In the genomic region with DNA sequence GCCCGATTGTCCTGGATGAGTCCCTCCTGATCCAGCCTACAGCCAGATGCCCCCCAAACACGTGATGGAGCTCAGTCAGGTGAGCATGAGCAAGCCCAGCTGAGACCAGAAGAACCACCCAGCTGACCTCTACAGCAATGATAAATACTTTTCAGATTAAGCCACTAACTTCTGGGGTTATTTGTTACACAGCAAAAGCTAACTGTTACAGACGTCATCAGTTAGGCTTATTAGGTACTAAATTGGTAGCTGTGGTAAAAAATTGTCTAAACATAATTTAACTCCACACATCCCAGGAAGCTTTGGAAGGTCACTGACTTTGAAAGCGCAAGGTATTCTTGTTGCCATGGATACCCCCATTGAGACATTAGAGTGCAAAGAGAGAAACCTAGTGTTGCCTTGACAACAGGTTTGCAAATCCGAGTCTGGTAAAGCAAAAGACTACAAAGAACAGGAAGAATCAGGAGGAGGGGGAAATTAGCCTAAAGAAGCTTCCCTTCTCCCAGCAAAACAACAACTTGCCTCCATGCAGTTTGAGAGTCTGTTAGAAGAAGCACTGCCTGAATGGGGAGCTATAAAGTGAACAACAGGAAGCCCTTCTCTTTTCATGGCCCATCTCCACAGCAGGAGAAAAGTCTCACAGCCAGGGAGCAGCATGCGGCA, we compare ENCODE assay signal across 14 cellular contexts. TPM values are rescaled to one million over a fixed set of nuclear protein-coding genes. Genes with fewer than 3 reads are reported as not detected.
DNase-seq lines count a peak whose midpoint lies in the region; ATAC-seq and TF ChIP-seq lines count a peak whose summit lies in the region.
"Had no signal": no experiment of that assay in that cellular context is flagged by ENCODE, and none has a peak within 500 bp of the region (broad histone marks: within the 10 kb centered on the region; RNA-seq: fewer than 3 reads in every experiment).

No MANE protein-coding gene starts in this region.

- BruUV-seq in Caco-2 (replicated peaks; lab: Mats Ljungman, UMichigan): no TSS peak

- H3K4me3 Mint-ChIP-seq in CD8-positive, alpha-beta T cell: peak overlapping the region; percentile 80
- peak overlapping the region in 1 of 2 experiments; percentile 1; a peak in 1 of 5 replicates for H3K4me3 Mint-ChIP-seq in H9
- no peak overlapping the region for H3K4me3 Mint-ChIP-seq in Caco-2 (ENCODE audit: unreplicated experiment)
- H3K4me3 Mint-ChIP-seq: dendritic cell treated with granulocyte-macrophage colony-stimulating factor and Interleukin-4, amounts not matched to agents 40 ng/mL and 50 ng/mL, for 4 days had no signal

- H3K4me2 ChIP-seq in H9 (ENCODE audit: insufficient read depth, insufficient read length, low read length) (no peak overlapping the region), mesendoderm (ENCODE audit: low read length) (no peak overlapping the region)

- H3K4me3 ChIP-seq in CD8-positive, alpha-beta T cell (ENCODE audit: low read depth, low read length): peak overlapping the region; percentile 25
- H3K4me3 ChIP-seq in mesendoderm (ENCODE audit: low read length): no peak overlapping the region
- no peak overlapping the region for H3K4me3 ChIP-seq in tibial nerve
- no peak overlapping the region for H3K4me3 ChIP-seq in Caco-2 (ENCODE audit: low read depth, low read length)
- H3K4me3 ChIP-seq: left ventricle myocardium inferior, pancreas had no signal

- H3K4me1 ChIP-seq in CD8-positive, alpha-beta T cell (ENCODE audit: insufficient read depth, low read length): peaks cover 81% of the 10 kb centered on the region
- H3K4me1 ChIP-seq in H9 (ENCODE audit: insufficient read depth, low read length) (peaks cover 15% of the 10 kb centered on the region), mesendoderm (ENCODE audit: control insufficient read depth, low read depth, low read length) (no peaks in the 10 kb centered on the region), tibial nerve (peaks cover 0 to 7% (median 0%) of the 10 kb centered on the region in 4 donors), Caco-2 (no peaks in the 10 kb centered on the region)
- H3K4me1 ChIP-seq: left ventricle myocardium inferior, pancreas had no signal

- H3K9ac ChIP-seq in H9 (ENCODE audit: extremely low read depth, insufficient read length, low read length): no peak overlapping the region
- no peak overlapping the region for H3K9ac ChIP-seq in mesendoderm (ENCODE audit: low read length)

- no peaks in the 10 kb centered on the region for H3K27me3 Mint-ChIP-seq in CD8-positive, alpha-beta T cell (ENCODE audit: low read depth)
- H3K27me3 Mint-ChIP-seq in H9 (ENCODE audit: low read depth): peaks cover 3% of the 10 kb centered on the region; the same call in 1 of the 2 replicates
- H3K27me3 Mint-ChIP-seq in Caco-2 (ENCODE audit: insufficient read depth, unreplicated experiment): peaks cover 31% of the 10 kb centered on the region

- H3K9me3 Mint-ChIP-seq in CD8-positive, alpha-beta T cell: no peaks in the 10 kb centered on the region
- peaks cover 11 to 15% of the 10 kb centered on the region in 2 experiments for H3K9me3 Mint-ChIP-seq in H9
- peaks cover 0 to 6% of the 10 kb centered on the region in 2 donors for H3K9me3 Mint-ChIP-seq in activated naive CD4-positive, alpha-beta T cell treated with anti-CD3 and anti-CD28 coated beads, Interleukin-2, amount 50 U/mL, for 72 hours
- H3K9me3 Mint-ChIP-seq in Caco-2 (ENCODE audit: unreplicated experiment): peaks cover 13% of the 10 kb centered on the region
- H3K9me3 Mint-ChIP-seq: dendritic cell treated with granulocyte-macrophage colony-stimulating factor and Interleukin-4, amounts not matched to agents 40 ng/mL and 50 ng/mL, for 4 days had no signal

- H3K4ac ChIP-seq in H9 (ENCODE audit: low read depth, low read length): no peak overlapping the region; the same call in 1 of the 2 replicates
- no peak overlapping the region for H3K4ac ChIP-seq in mesendoderm (ENCODE audit: low read depth, low read length)

- H4K20me1 ChIP-seq in H9 (ENCODE audit: control insufficient read depth, insufficient read depth, insufficient read length): no peaks in the 10 kb centered on the region

- TF ChIP-seq POLR2A in tibial nerve (IDR thresholded peaks at IDR 0.05): no peak

- no peak overlapping the region for H2BK15ac ChIP-seq in H9 (ENCODE audit: low read depth, low read length)
- H2BK15ac ChIP-seq in mesendoderm (replicated peaks; ENCODE audit: low read depth): no peak overlapping the region

- H3K56ac ChIP-seq in H9 (ENCODE audit: insufficient read length, low read depth, low read length): no peak overlapping the region
- no peak overlapping the region for H3K56ac ChIP-seq in mesendoderm (ENCODE audit: low read length)

- no peak for TF ChIP-seq EP300 in tibial nerve (IDR thresholded peaks at IDR 0.05)

- no peak overlapping the region for H2BK20ac ChIP-seq in H9 (ENCODE audit: low read depth, low read length, poor library complexity, severe bottlenecking)

- DNase-seq in CD8-positive, alpha-beta T cell: peak in 1 of 7 experiments; percentile 18
- DNase-seq in H9 (peak; percentile 57), mesendoderm (peak; percentile 44), NCI-H1694 (lab: John Stamatoyannopoulos, UW) (no peak), tibial nerve (ENCODE audit: low spot score in 2 of 2) (no peak), Caco-2 (no peak)
- DNase-seq in activated naive CD4-positive, alpha-beta T cell treated with anti-CD3 and anti-CD28 coated beads, Interleukin-2, amount 50 U/mL, for 72 hours (ENCODE audit: low spot score in 2 of 2): no peak
- DNase-seq: DMS53, Karpas-422, left ventricle myocardium inferior, NCI-H226, pancreas had no signal

- no CpG with 5 or more reads among the region's 6 CpGs for WGBS in H9 (ENCODE audit: extremely low coverage, insufficient read length, low lambda C conversion rate)
- WGBS in mesendoderm (ENCODE audit: extremely low coverage, insufficient coverage, low lambda C conversion rate): no CpG with 5 or more reads among the region's 6 CpGs
- WGBS in tibial nerve, 2 donors: 43 to 54% methylated on average over 6 of the region's 6 CpGs

- H4K8ac ChIP-seq in H9 (replicated peaks; ENCODE audit: insufficient read length, low read depth, low read length) (no peak overlapping the region), mesendoderm (ENCODE audit: low read depth, low read length) (no peak overlapping the region)

- H3K18ac ChIP-seq in H9 (ENCODE audit: insufficient read length, low read depth, low read length): peak overlapping the region; percentile 72
- H3K18ac ChIP-seq in mesendoderm (ENCODE audit: low read length): no peak overlapping the region

- no peak overlapping the region for H2AFZ ChIP-seq in H9 (ENCODE audit: low read length)

- H2BK12ac ChIP-seq in H9 (ENCODE audit: insufficient read length, low read depth, low read length): peak overlapping the region; percentile 22

- peak; percentile 11 for ATAC-seq in CD8-positive, alpha-beta T cell
- peak in 1 of 2 donors; percentile 15 for ATAC-seq in activated naive CD4-positive, alpha-beta T cell treated with anti-CD3 and anti-CD28 coated beads, Interleukin-2, amount 50 U/mL, for 72 hours
- ATAC-seq: pancreas had no signal

- no peak for TF ChIP-seq CTCF in CD8-positive, alpha-beta T cell (IDR thresholded peaks at IDR 0.05)
- no peak for TF ChIP-seq CTCF in H9 (conservative IDR thresholded peaks at IDR 0.05)
- no peak for TF ChIP-seq CTCF in tibial nerve (IDR thresholded peaks at IDR 0.05)
- no peak for TF ChIP-seq CTCF in Caco-2 (IDR thresholded peaks at IDR 0.05; ENCODE audit: insufficient read depth in 1 of 2, low read depth in 1 of 2, low read length in 1 of 2, severe bottlenecking in 1 of 2, unreplicated experiment in 1 of 2)

- H4K91ac ChIP-seq in H9 (ENCODE audit: insufficient read length, low read depth, low read length): no peak overlapping the region

- no peaks in the 10 kb centered on the region for H3K36me3 ChIP-seq in CD8-positive, alpha-beta T cell (ENCODE audit: insufficient read depth, low read length)
- no peaks in the 10 kb centered on the region for H3K36me3 ChIP-seq in mesendoderm (ENCODE audit: control insufficient read depth, insufficient read depth, low read length)
- no peaks in the 10 kb centered on the region for H3K36me3 ChIP-seq in tibial nerve
- no peaks in the 10 kb centered on the region for H3K36me3 ChIP-seq in Caco-2 (ENCODE audit: control insufficient read depth, insufficient read depth, low read length)
- H3K36me3 ChIP-seq: left ventricle myocardium inferior, pancreas had no signal

- H3K23me2 ChIP-seq in H9 (ENCODE audit: insufficient read length, low read depth, low read length, poor library complexity, severe bottlenecking): no peaks in the 10 kb centered on the region

- H3T11ph ChIP-seq in H9 (ENCODE audit: low read length): no peak overlapping the region

- H3K14ac ChIP-seq in H9 (ENCODE audit: insufficient read depth, low read length): peak overlapping the region; percentile 61; the same call in 1 of the 2 replicates

- no peaks in the 10 kb centered on the region for H3K9me3 ChIP-seq in CD8-positive, alpha-beta T cell (ENCODE audit: low read length)
- H3K9me3 ChIP-seq in H9 (ENCODE audit: control insufficient read depth, low read depth, low read length): no peaks in the 10 kb centered on the region
- peaks cover 0 to 6% (median 0%) of the 10 kb centered on the region in 4 donors for H3K9me3 ChIP-seq in tibial nerve
- H3K9me3 ChIP-seq in Caco-2: no peaks in the 10 kb centered on the region
- H3K9me3 ChIP-seq: pancreas had no signal

- no peak overlapping the region for H2BK5ac ChIP-seq in H9 (ENCODE audit: insufficient read length, low read length)
- H2BK5ac ChIP-seq in mesendoderm (ENCODE audit: low read length): no peak overlapping the region

- POLR2A ChIA-PET in CD8-positive, alpha-beta T cell (lab: Charles Lee): interaction anchor here (0.7 to 3.8 kb wide), 17 partner anchors 10 to 230 kb away, joined by 3 to 33 read pairs (median 6); partner anchors contain the start of gene ATP5F1E
- POLR2A ChIA-PET in Caco-2 (lab: Charles Lee): no interaction called here

- H2BK120ac ChIP-seq in H9 (ENCODE audit: low read depth, low read length, poor library complexity, severe bottlenecking): no peak overlapping the region
- no peak overlapping the region for H2BK120ac ChIP-seq in mesendoderm (ENCODE audit: low read depth, low read length)

- H3K23ac ChIP-seq in H9 (ENCODE audit: insufficient read length, low read depth, low read length) (no peak overlapping the region), mesendoderm (ENCODE audit: low read length) (no peak overlapping the region)

- H3K4me1 Mint-ChIP-seq in CD8-positive, alpha-beta T cell (ENCODE audit: low read depth): peaks cover 94% of the 10 kb centered on the region
- H3K4me1 Mint-ChIP-seq in H9 (peaks cover 40 to 57% of the 10 kb centered on the region in 2 experiments), Caco-2 (ENCODE audit: low read depth, unreplicated experiment) (no peaks in the 10 kb centered on the region)

- H3K27me3 ChIP-seq in CD8-positive, alpha-beta T cell (ENCODE audit: insufficient read depth, low read length): no peaks in the 10 kb centered on the region
- no peaks in the 10 kb centered on the region for H3K27me3 ChIP-seq in H9 (ENCODE audit: insufficient read depth, low read length)
- no peaks in the 10 kb centered on the region for H3K27me3 ChIP-seq in mesendoderm (ENCODE audit: insufficient read depth, low read length, poor library complexity)
- no peaks in the 10 kb centered on the region for H3K27me3 ChIP-seq in tibial nerve
- peaks cover 1% of the 10 kb centered on the region; the same call in 1 of the 2 replicates for H3K27me3 ChIP-seq in Caco-2 (replicated peaks; ENCODE audit: control insufficient read depth, insufficient read depth, low read length)

- peak overlapping the region; percentile 77 for H3K27ac ChIP-seq in CD8-positive, alpha-beta T cell (ENCODE audit: low read depth, low read length)
- H3K27ac ChIP-seq in H9 (ENCODE audit: insufficient read length, low read depth, low read length): peak overlapping the region; percentile 5
- H3K27ac ChIP-seq in mesendoderm (ENCODE audit: low read depth, low read length): no peak overlapping the region
- peak overlapping the region in 1 of 4 donors; percentile 69 for H3K27ac ChIP-seq in tibial nerve
- H3K27ac ChIP-seq: left ventricle myocardium inferior, pancreas had no signal

- no peaks in the 10 kb centered on the region for H3K79me2 ChIP-seq in H9 (ENCODE audit: insufficient read depth, low read length)
- H3K79me2 ChIP-seq in mesendoderm (ENCODE audit: control insufficient read depth, insufficient read depth, low read length): no peaks in the 10 kb centered on the region

- peak overlapping the region; percentile 98 for H3K27ac Mint-ChIP-seq in CD8-positive, alpha-beta T cell
- H3K27ac Mint-ChIP-seq in H9: peak overlapping the region; percentile 74 to 97 (median 87); a peak in 6 of 7 replicates
- peak overlapping the region; percentile 84 to 91 for H3K27ac Mint-ChIP-seq in activated naive CD4-positive, alpha-beta T cell treated with anti-CD3 and anti-CD28 coated beads, Interleukin-2, amount 50 U/mL, for 72 hours
- H3K27ac Mint-ChIP-seq in Caco-2 (ENCODE audit: unreplicated experiment): no peak overlapping the region
- H3K27ac Mint-ChIP-seq: dendritic cell treated with granulocyte-macrophage colony-stimulating factor and Interleukin-4, amounts not matched to agents 40 ng/mL and 50 ng/mL, for 4 days had no signal

- intact Hi-C loops in CD8-positive, alpha-beta T cell (cut with DNase I, micrococcal nuclease): loop anchor here (2.0 to 5.0 kb wide), 3 partner anchors 25 to 39 kb away; no protein-coding TSS in a partner anchor
- intact Hi-C loops in Caco-2 (cut with micrococcal nuclease; ENCODE audit: unreplicated experiment): no loop called here

- CTCF ChIA-PET in CD8-positive, alpha-beta T cell (lab: Charles Lee): interaction anchor here (0.7 to 5.2 kb wide), 15 partner anchors 10 to 101 kb away, joined by 3 to 35 read pairs (median 5); no protein-coding TSS in a partner anchor
- CTCF ChIA-PET in Caco-2 (lab: Charles Lee): interaction anchor here (0.6 to 1.2 kb wide), 2 partner anchors 334 to 398 kb away, joined by 3 to 4 read pairs; no protein-coding TSS in a partner anchor

- no peak overlapping the region for H4K5ac ChIP-seq in H9 (ENCODE audit: insufficient read length, low read depth, low read length)
- no peak overlapping the region for H4K5ac ChIP-seq in mesendoderm (ENCODE audit: low read length)

- H3K79me1 ChIP-seq in H9 (ENCODE audit: insufficient read depth, low read depth, low read length, poor library complexity, severe bottlenecking) (no peaks in the 10 kb centered on the region), mesendoderm (ENCODE audit: low read length) (no peaks in the 10 kb centered on the region)

- H2AK5ac ChIP-seq in H9 (ENCODE audit: insufficient read length, low read length): no peak overlapping the region
- H2AK5ac ChIP-seq in mesendoderm (ENCODE audit: low read length): no peak overlapping the region

- no peaks in the 10 kb centered on the region for H3K36me3 Mint-ChIP-seq in CD8-positive, alpha-beta T cell
- peaks cover 4 to 12% (median 8%) of the 10 kb centered on the region in 3 experiments; a peak in 5 of 7 replicates for H3K36me3 Mint-ChIP-seq in H9 (ENCODE audit: insufficient read depth in 1 of 3, low read depth in 3 of 3)
- H3K36me3 Mint-ChIP-seq in activated naive CD4-positive, alpha-beta T cell treated with anti-CD3 and anti-CD28 coated beads, Interleukin-2, amount 50 U/mL, for 72 hours: peaks cover 10 to 14% of the 10 kb centered on the region in 2 donors
- no peaks in the 10 kb centered on the region for H3K36me3 Mint-ChIP-seq in Caco-2 (ENCODE audit: insufficient read depth, unreplicated experiment)

RNA-seq across cellular contexts. Expression of gene ZNF831, which starts 41.8 kb away (rescaled TPM):
- total RNA-seq in CD8-positive, alpha-beta T cell: 10 to 100 TPM; 15.3 to 16.3 TPM
- total RNA-seq in H9 (2021) (not detected in 2 replicates), tibial nerve (1 to 10 TPM in 1 of 4 donors, under 1 TPM in 3; under 0.01 to 1.8 (median 0.87) TPM), Caco-2 (2022) (not detected in 2 replicates)
- 10 to 100 TPM in 1 of 2 donors, 1 to 10 TPM in 1; 6.6 to 12.7 TPM for total RNA-seq in activated naive CD4-positive, alpha-beta T cell treated with anti-CD3 and anti-CD28 coated beads, Interleukin-2, amount 50 U/mL, for 72 hours
- polyA plus RNA-seq in mesendoderm (2013, experiment 1 of 2): 0.01 TPM
- polyA plus RNA-seq in mesendoderm (2013, experiment 2 of 2): 0.01 TPM
- total RNA-seq: fibroblast of villous mesenchyme had no signal

Comparison
In these comparisons a context has a peak if more than half of its experiments do, and no peak if none do; other contexts are left out.
1. DNase-seq: peak in H9 (single experiment) and mesendoderm (single experiment); none in activated naive CD4-positive, alpha-beta T cell treated with anti-CD3 and anti-CD28 coated beads, Interleukin-2, amount 50 U/mL, for 72 hours (0 of 2), NCI-H1694 (single experiment), tibial nerve (0 of 2) and Caco-2 (0 of 2).